ENCODE assay signal across 11 cellular contexts in genomic region chr17:64983708-64984107, GRCh38.
DNase-seq lines count a peak whose midpoint lies in the region; ATAC-seq, FAIRE-seq and TF ChIP-seq lines count a peak whose summit lies in the region.
"Had no signal": no experiment of that assay in that cellular context is flagged by ENCODE, and none has a peak within 500 bp of the region (broad histone marks: within the 10 kb centered on the region; RNA-seq: fewer than 3 reads in every experiment).

No MANE protein-coding gene starts in this region.

- RAD21 ChIA-PET in GM12878 (lab: Charles Lee; ENCODE audit: unreplicated experiment): interaction anchor here (0.6 to 5.7 kb wide), 3 partner anchors 37 to 45 kb away, joined by 3 to 71 read pairs (median 3); no protein-coding TSS in a partner anchor

- H3F3A ChIP-seq in PC-9 (ENCODE audit: insufficient read depth, low read depth): peaks cover 23% of the 10 kb centered on the region

- FAIRE-seq in GM12878 (lab: Jason Lieb, UNC) (no peak), urothelium cell line (lab: Jason Lieb, UNC) (no peak)

- 64% methylated on average over 4 of the region's 4 CpGs for WGBS in GM12878 (ENCODE audit: insufficient coverage, insufficient replicate concordance, low lambda C conversion rate, missing lambda C conversion rate)

- TF ChIP-seq CTCF in PC-9 (conservative IDR thresholded peaks at IDR 0.05) (no peak), GM12878 (IDR thresholded peaks at IDR 0.05 in 2 of 3, conservative IDR thresholded peaks at IDR 0.05 in 1 of 3; ENCODE audit: control insufficient read depth in 2 of 3, extremely low read depth in 1 of 3, insufficient read depth in 1 of 3, low read depth in 3 of 3, low read length in 3 of 3) (no peak), parathyroid adenoma (IDR thresholded peaks at IDR 0.05) (no peak), progenitor cell of endocrine pancreas (IDR thresholded peaks at IDR 0.05; ENCODE audit: unreplicated experiment) (no peak)

- H3K36me3 Mint-ChIP-seq in CD8-positive, alpha-beta memory T cell: no peaks in the 10 kb centered on the region
- no peaks in the 10 kb centered on the region for H3K36me3 Mint-ChIP-seq in progenitor cell of endocrine pancreas (ENCODE audit: insufficient read depth)

- in situ Hi-C loops in GM12878 (cut with MboI): loop anchor here (5.0 kb wide), 1 partner anchor 199 kb away; no protein-coding TSS in a partner anchor

- H4K20me1 ChIP-seq in PC-9 (ENCODE audit: insufficient read depth): no peaks in the 10 kb centered on the region
- H4K20me1 ChIP-seq in GM12878 (ENCODE audit: control insufficient read depth, insufficient read depth): no peaks in the 10 kb centered on the region

- no peaks in the 10 kb centered on the region for H3K27me3 ChIP-seq in CD8-positive, alpha-beta memory T cell (ENCODE audit: insufficient read depth, low read length, poor library complexity, severe bottlenecking)
- H3K27me3 ChIP-seq in PC-9 (ENCODE audit: insufficient read depth, low read depth) (no peaks in the 10 kb centered on the region), GM12878 (replicated peaks in 1 of 2; ENCODE audit: control insufficient read depth in 2 of 2, insufficient read depth in 2 of 2, low read length in 1 of 2) (no peaks in the 10 kb centered on the region), parathyroid adenoma (ENCODE audit: control insufficient read depth, insufficient read depth, low read length) (no peaks in the 10 kb centered on the region)
- H3K27me3 ChIP-seq: BE2C, upper lobe of left lung had no signal

- H3K4me2 ChIP-seq in PC-9 (peak overlapping the region; percentile 79), GM12878 (ENCODE audit: control insufficient read depth, insufficient read depth) (no peak overlapping the region), parathyroid adenoma (ENCODE audit: low read length) (peak overlapping the region; percentile 5)

- H3K4me3 Mint-ChIP-seq in CD8-positive, alpha-beta memory T cell: peak overlapping the region in 5 of 7 donors; percentile 12 to 84 (median 41)
- no peak overlapping the region for H3K4me3 Mint-ChIP-seq in progenitor cell of endocrine pancreas (ENCODE audit: low read depth)

- H2AFZ ChIP-seq in PC-9 (no peak overlapping the region), GM12878 (ENCODE audit: control insufficient read depth, low read depth, low read length) (no peak overlapping the region), parathyroid adenoma (no peak overlapping the region)

- H3K9ac ChIP-seq in GM12878 (ENCODE audit: control insufficient read depth, insufficient read depth, low read length) (no peak overlapping the region), parathyroid adenoma (no peak overlapping the region)

- ATAC-seq in GM12878: no peak

- intact Hi-C loops in PC-9 (cut with micrococcal nuclease; ENCODE audit: unreplicated experiment): no loop called here
- intact Hi-C loops in GM12878 (cut with micrococcal nuclease; ENCODE audit: unreplicated experiment): no loop called here

- CTCF ChIA-PET in CD8-positive, alpha-beta memory T cell (lab: Charles Lee): no interaction called here
- CTCF ChIA-PET in PC-9 (lab: Charles Lee): no interaction called here
- CTCF ChIA-PET in GM12878 (lab: Yijun Ruan, JAX): no interaction called here

- TF ChIP-seq RAD21 in GM12878 (IDR thresholded peaks at IDR 0.05; ENCODE audit: insufficient read depth, low read depth, low read length): no peak

- H3K9me2 ChIP-seq in PC-9 (ENCODE audit: insufficient read depth): no peaks in the 10 kb centered on the region

- H3K9me3 ChIP-seq in CD8-positive, alpha-beta memory T cell (ENCODE audit: low read length): no peaks in the 10 kb centered on the region
- H3K9me3 ChIP-seq in PC-9 (ENCODE audit: insufficient read depth, low read depth): peaks cover 3% of the 10 kb centered on the region; the same call in 1 of the 2 replicates
- H3K9me3 ChIP-seq in GM12878 (replicated peaks; ENCODE audit: control insufficient read depth, insufficient read depth, low read length): no peaks in the 10 kb centered on the region
- H3K9me3 ChIP-seq in parathyroid adenoma (ENCODE audit: control insufficient read depth, low read length): no peaks in the 10 kb centered on the region
- H3K9me3 ChIP-seq: BE2C, upper lobe of left lung had no signal

- SMC1A ChIA-PET in GM12878 (lab: Charles Lee; ENCODE audit: uncharacterized antibody, unreplicated experiment): interaction anchor here (1.0 to 4.0 kb wide), 4 partner anchors 8 to 116 kb away, joined by 3 to 29 read pairs (median 4); no protein-coding TSS in a partner anchor

- peaks cover 39% of the 10 kb centered on the region for H3K4me1 ChIP-seq in CD8-positive, alpha-beta memory T cell (ENCODE audit: insufficient read depth, low read length)
- peaks cover 51% of the 10 kb centered on the region for H3K4me1 ChIP-seq in PC-9 (replicated peaks; ENCODE audit: insufficient read depth)
- H3K4me1 ChIP-seq in GM12878 (ENCODE audit: control insufficient read depth, insufficient read depth, low read length): peaks cover 26% of the 10 kb centered on the region
- peaks cover 28% of the 10 kb centered on the region for H3K4me1 ChIP-seq in parathyroid adenoma
- H3K4me1 ChIP-seq: BE2C had no signal

- H3K36me3 ChIP-seq in CD8-positive, alpha-beta memory T cell (ENCODE audit: insufficient read depth, low read length): no peaks in the 10 kb centered on the region
- H3K36me3 ChIP-seq in PC-9 (ENCODE audit: low read depth) (no peaks in the 10 kb centered on the region), GM12878 (ENCODE audit: control insufficient read depth in 2 of 2, insufficient read depth in 2 of 2, low read length in 1 of 2) (no peaks in the 10 kb centered on the region), parathyroid adenoma (ENCODE audit: control insufficient read depth, insufficient read depth, low read length) (no peaks in the 10 kb centered on the region)
- H3K36me3 ChIP-seq: BE2C, upper lobe of left lung had no signal

- H3K79me2 ChIP-seq in PC-9 (ENCODE audit: low read depth) (no peaks in the 10 kb centered on the region), GM12878 (ENCODE audit: control insufficient read depth, insufficient read depth, low read length) (no peaks in the 10 kb centered on the region), parathyroid adenoma (no peaks in the 10 kb centered on the region)

- peaks cover 0 to 1% of the 10 kb centered on the region in 2 donors for H3K27me3 Mint-ChIP-seq in CD8-positive, alpha-beta memory T cell
- H3K27me3 Mint-ChIP-seq in progenitor cell of endocrine pancreas: no peaks in the 10 kb centered on the region

- H3K27ac ChIP-seq in CD8-positive, alpha-beta memory T cell (ENCODE audit: low read depth, low read length): no peak overlapping the region
- H3K27ac ChIP-seq in PC-9: no peak overlapping the region
- peak overlapping the region; percentile 100; the same call in 1 of the 2 replicates for H3K27ac ChIP-seq in GM12878 (ENCODE audit: control insufficient read depth, insufficient read depth)
- H3K27ac ChIP-seq in parathyroid adenoma: peak overlapping the region; percentile 75

- no peak for DNase-seq in CD8-positive, alpha-beta memory T cell
- no peak for DNase-seq in PC-9
- DNase-seq in GM12878 (ENCODE audit: low read depth, low spot score): no peak
- no peak for DNase-seq in urothelium cell line (ENCODE audit: low spot score)
- DNase-seq in kidney tubule cell (ENCODE audit: low spot score): no peak
- no peak for DNase-seq in progenitor cell of endocrine pancreas (ENCODE audit: low spot score, unreplicated experiment)
- DNase-seq: BE2C, mesendoderm, NCI-H1048, upper lobe of left lung had no signal

- H3K27ac Mint-ChIP-seq in CD8-positive, alpha-beta memory T cell: peak overlapping the region; percentile 98 to 100 (median 99)
- no peak overlapping the region for H3K27ac Mint-ChIP-seq in progenitor cell of endocrine pancreas

- H3K9me3 Mint-ChIP-seq in CD8-positive, alpha-beta memory T cell: peaks cover 0 to 1% (median 0%) of the 10 kb centered on the region in 5 donors
- peaks cover 7% of the 10 kb centered on the region for H3K9me3 Mint-ChIP-seq in progenitor cell of endocrine pancreas (ENCODE audit: low read depth)

- no peak overlapping the region for H3K4me3 ChIP-seq in CD8-positive, alpha-beta memory T cell (ENCODE audit: low read length)
- H3K4me3 ChIP-seq in PC-9: no peak overlapping the region
- no peak overlapping the region for H3K4me3 ChIP-seq in GM12878
- no peak overlapping the region for H3K4me3 ChIP-seq in parathyroid adenoma (ENCODE audit: low read depth, low read length)
- H3K4me3 ChIP-seq: upper lobe of left lung had no signal

- BruUV-seq in PC-9 (replicated peaks; lab: Mats Ljungman, UMichigan) (no TSS peak), GM12878 (replicated peaks; lab: Mats Ljungman, UMichigan) (no TSS peak)

- TF ChIP-seq POLR2A in GM12878 (IDR thresholded peaks at IDR 0.05; ENCODE audit: low read depth, low read length): no peak

- H3K4me1 Mint-ChIP-seq in CD8-positive, alpha-beta memory T cell: peaks cover 36 to 51% (median 45%) of the 10 kb centered on the region in 3 donors
- H3K4me1 Mint-ChIP-seq in progenitor cell of endocrine pancreas (ENCODE audit: low read depth): no peaks in the 10 kb centered on the region

- POLR2A ChIA-PET in CD8-positive, alpha-beta memory T cell (lab: Charles Lee): no interaction called here
- POLR2A ChIA-PET in PC-9 (lab: Charles Lee; ENCODE audit: unreplicated experiment) (no interaction called here), GM12878 (lab: Charles Lee) (no interaction called here)

- TF ChIP-seq EP300 in GM12878 (IDR thresholded peaks at IDR 0.05; ENCODE audit: borderline replicate concordance in 1 of 2, control insufficient read depth in 1 of 2, low read depth in 2 of 2, low read length in 2 of 2): no peak

TF ChIP-seq in GM12878, 131 proteins besides CTCF, POLR2A, EP300 and RAD21 (continues in another document):
- TF ChIP-seq RAD51 (IDR thresholded peaks at IDR 0.05): no peak
- TF ChIP-seq SMC3 (IDR thresholded peaks at IDR 0.05; ENCODE audit: borderline replicate concordance, low read length): no peak
- no peak for TF ChIP-seq ZNF384 (IDR thresholded peaks at IDR 0.05; ENCODE audit: borderline replicate concordance, low read depth, low read length)
- no peak for TF ChIP-seq CBX3 (IDR thresholded peaks at IDR 0.05; ENCODE audit: borderline replicate concordance, low read depth)
- no peak for TF ChIP-seq IKZF2 (IDR thresholded peaks at IDR 0.05)
- TF ChIP-seq NFIC (IDR thresholded peaks at IDR 0.05; ENCODE audit: low read depth, low read length): no peak
- TF ChIP-seq NRF1 (conservative IDR thresholded peaks at IDR 0.05; ENCODE audit: low read depth, low read length): no peak
- TF ChIP-seq BHLHE40 (IDR thresholded peaks at IDR 0.05; ENCODE audit: borderline replicate concordance in 1 of 2, low read depth in 2 of 2, low read length in 1 of 2): no peak
- no peak for TF ChIP-seq CBX5 (IDR thresholded peaks at IDR 0.05; ENCODE audit: low read depth)
- TF ChIP-seq CBFB (IDR thresholded peaks at IDR 0.05; ENCODE audit: low read depth): no peak
- no peak for TF ChIP-seq ZSCAN29 (IDR thresholded peaks at IDR 0.05)

Comparison
In these comparisons a context has a peak if more than half of its experiments do, and no peak if none do; other contexts are left out.
1. H3K27ac ChIP-seq: peak in GM12878 (single experiment) and parathyroid adenoma (single experiment); none in CD8-positive, alpha-beta memory T cell (single experiment) and PC-9 (single experiment).